ENCODE assay signal across 10 cellular contexts in the genomic region with DNA sequence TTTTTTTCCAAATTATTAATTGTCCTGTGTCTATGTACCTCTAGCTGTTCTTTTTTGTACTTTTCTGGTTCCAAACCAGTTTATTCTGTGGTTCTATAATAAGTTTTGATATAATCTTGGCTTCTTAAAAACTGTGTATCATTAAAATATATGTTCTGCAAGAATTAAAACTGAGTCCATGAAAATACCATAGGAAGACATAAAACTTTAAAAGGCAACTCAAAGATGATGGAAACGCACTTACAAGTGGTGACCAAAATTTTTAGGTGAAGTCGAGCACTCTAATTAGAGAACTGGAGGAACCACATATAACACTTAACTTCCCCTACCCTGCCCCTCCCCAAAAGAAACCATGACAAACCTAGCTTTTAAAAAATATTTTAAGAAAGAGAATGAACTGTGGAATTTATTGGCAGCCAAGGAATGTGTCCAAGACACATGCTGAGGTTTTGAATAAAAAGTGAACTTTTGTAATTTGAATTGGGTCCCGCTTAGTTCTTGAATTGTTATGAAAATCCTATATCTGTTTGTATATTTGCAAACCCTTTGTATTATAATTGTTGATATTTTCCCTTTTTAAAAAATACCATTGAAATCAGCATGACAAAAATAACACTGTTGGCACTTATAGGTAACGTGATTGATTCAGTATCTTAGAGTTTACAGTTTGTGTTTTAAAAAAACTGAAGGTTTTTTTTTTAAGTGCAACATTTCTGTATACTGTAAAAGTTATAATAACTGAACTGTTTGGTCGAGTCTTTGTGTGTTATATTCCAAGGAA. TPM values are rescaled to one million over a fixed set of nuclear protein-coding genes. Genes with fewer than 3 reads are reported as not detected.
DNase-seq lines count a peak whose midpoint lies in the region; ATAC-seq, FAIRE-seq and TF ChIP-seq lines count a peak whose summit lies in the region.
"Had no signal": no experiment of that assay in that cellular context is flagged by ENCODE, and none has a peak within 500 bp of the region (broad histone marks: within the 10 kb centered on the region; RNA-seq: fewer than 3 reads in every experiment).

No MANE protein-coding gene starts in this region.

- TF ChIP-seq POLR2A in sigmoid colon (IDR thresholded peaks at IDR 0.05), result no peak

- peaks cover 83% of the 10 kb centered on the region for H3K27me3 Mint-ChIP-seq in activated CD4-positive, alpha-beta T cell treated with anti-CD3 and anti-CD28 coated beads, Interleukin-2, amount 10 ng/mL, durations not matched to agents 7 days and 5 days
- H3K27me3 Mint-ChIP-seq in activated T-cell treated with anti-CD3 and anti-CD28 coated beads, Interleukin-2, amount 50 U/mL, for 72 hours (ENCODE audit: low read depth), result peaks cover 93% of the 10 kb centered on the region

- POLR2A ChIA-PET in activated CD4-positive, alpha-beta T cell treated with anti-CD3 and anti-CD28 coated beads, Interleukin-2, amount 10 ng/mL, durations not matched to agents 7 days and 5 days (lab: Charles Lee), result no interaction called here

- no peaks in the 10 kb centered on the region for H3K27me3 ChIP-seq in sigmoid colon

- CTCF ChIA-PET in activated CD4-positive, alpha-beta T cell treated with anti-CD3 and anti-CD28 coated beads, Interleukin-2, amount 10 ng/mL, durations not matched to agents 7 days and 5 days (lab: Charles Lee), result no interaction called here

- peak; percentile 2 for FAIRE-seq in RCC 7860 (lab: Jason Lieb, UNC)

- DNase-seq in Caki2 (ENCODE audit: low read depth) (peak; percentile 34), RCC 7860 (ENCODE audit: low spot score) (no peak), fibroblast of pulmonary artery (ENCODE audit: low read depth) (peak; percentile 31), sigmoid colon (no peak)
- DNase-seq in activated CD4-positive, alpha-beta T cell treated with anti-CD3 and anti-CD28 coated beads, Interleukin-2, amount 10 ng/mL, durations not matched to agents 7 days and 5 days, result no peak
- DNase-seq in activated CD4-positive, CD25-positive, alpha-beta regulatory T cell (lab: John Stamatoyannopoulos, UW), result no peak
- no peak for DNase-seq in activated T-cell treated with anti-CD3 and anti-CD28 coated beads, Interleukin-2, amount 50 U/mL, for 72 hours
- DNase-seq: SHP77 treated with DMSO at 0.1 percent for 48 hours had no signal

- H3K9me3 ChIP-seq in sigmoid colon, result no peaks in the 10 kb centered on the region
- H3K9me3 ChIP-seq: mucosa of descending colon had no signal

- no peak overlapping the region for H3K27ac Mint-ChIP-seq in activated CD4-positive, alpha-beta T cell treated with anti-CD3 and anti-CD28 coated beads, Interleukin-2, amount 10 ng/mL, durations not matched to agents 7 days and 5 days
- H3K27ac Mint-ChIP-seq in activated T-cell treated with anti-CD3 and anti-CD28 coated beads, Interleukin-2, amount 50 U/mL, for 72 hours, result no peak overlapping the region

- in situ Hi-C loops in Caki2 (cut with HindIII; ENCODE audit: low pct_unique_long_range_greater_than_20kb, low sequenced_read_pairs), result loop anchor here (25.0 kb wide), 1 partner anchor 899 kb away; no protein-coding TSS in a partner anchor

- no peaks in the 10 kb centered on the region for H3K4me1 Mint-ChIP-seq in activated CD4-positive, alpha-beta T cell treated with anti-CD3 and anti-CD28 coated beads, Interleukin-2, amount 10 ng/mL, durations not matched to agents 7 days and 5 days
- H3K4me1 Mint-ChIP-seq in activated T-cell treated with anti-CD3 and anti-CD28 coated beads, Interleukin-2, amount 50 U/mL, for 72 hours (ENCODE audit: low read depth), result peaks cover 18% of the 10 kb centered on the region

- H3K9me3 Mint-ChIP-seq in activated CD4-positive, alpha-beta T cell treated with anti-CD3 and anti-CD28 coated beads, Interleukin-2, amount 10 ng/mL, durations not matched to agents 7 days and 5 days, result peaks cover 3% of the 10 kb centered on the region
- H3K9me3 Mint-ChIP-seq in activated T-cell treated with anti-CD3 and anti-CD28 coated beads, Interleukin-2, amount 50 U/mL, for 72 hours, result no peaks in the 10 kb centered on the region

- intact Hi-C loops in sigmoid colon (cut with DNase I), result loop anchor here (10.0 kb wide), 1 partner anchor 1493 kb away; no protein-coding TSS in a partner anchor

- WGBS in sigmoid colon, 2 donors, result 9 to 23% methylated on average over 5 of the region's 5 CpGs

- no peak for ATAC-seq in GM18511 (IDR thresholded peaks at IDR 0.05; ENCODE audit: unreplicated experiment)
- no peak for ATAC-seq in activated T-cell treated with anti-CD3 and anti-CD28 coated beads, Interleukin-2, amount 50 U/mL, for 72 hours (replicated peaks in 1 of 2)
- ATAC-seq: mucosa of descending colon had no signal

- peaks cover 0 to 16% (median 3%) of the 10 kb centered on the region in 4 donors for H3K36me3 ChIP-seq in sigmoid colon

- peaks cover 0 to 39% (median 25%) of the 10 kb centered on the region in 4 donors for H3K4me1 ChIP-seq in sigmoid colon

- peaks cover 3% of the 10 kb centered on the region for H3K36me3 Mint-ChIP-seq in activated CD4-positive, alpha-beta T cell treated with anti-CD3 and anti-CD28 coated beads, Interleukin-2, amount 10 ng/mL, durations not matched to agents 7 days and 5 days (ENCODE audit: low read depth)
- peaks cover 0 to 6% of the 10 kb centered on the region in 2 donors for H3K36me3 Mint-ChIP-seq in activated T-cell treated with anti-CD3 and anti-CD28 coated beads, Interleukin-2, amount 50 U/mL, for 72 hours (ENCODE audit: insufficient read depth in 2 of 2)

- H3K27ac ChIP-seq in sigmoid colon, result peak overlapping the region; percentile 92 to 97 (median 94)

- H3K4me3 Mint-ChIP-seq in activated CD4-positive, alpha-beta T cell treated with anti-CD3 and anti-CD28 coated beads, Interleukin-2, amount 10 ng/mL, durations not matched to agents 7 days and 5 days, result no peak overlapping the region
- no peak overlapping the region for H3K4me3 Mint-ChIP-seq in activated T-cell treated with anti-CD3 and anti-CD28 coated beads, Interleukin-2, amount 50 U/mL, for 72 hours

- TF ChIP-seq CTCF in fibroblast of pulmonary artery (IDR thresholded peaks at IDR 0.05; ENCODE audit: low read length, missing control alignments) (no peak), sigmoid colon (IDR thresholded peaks at IDR 0.05) (no peak)

- no peak for TF ChIP-seq EP300 in sigmoid colon (IDR thresholded peaks at IDR 0.05)

- H3K4me3 ChIP-seq in fibroblast of pulmonary artery (replicated peaks; ENCODE audit: low read depth, low read length), result peak overlapping the region; percentile 68
- H3K4me3 ChIP-seq in sigmoid colon, result peak overlapping the region; percentile 75 to 89 (median 85)
- H3K4me3 ChIP-seq: mucosa of descending colon had no signal

RNA-seq across cellular contexts. Expression of a gene that starts 7.7 kb away (rescaled TPM):
- 7.0 and 16.0 TPM in 2 replicates for total RNA-seq in Caki2 (2014; rRNA removed; shearing (Covaris generic); ENCODE audit: low replicate concordance)
- total RNA-seq in sigmoid colon, result 10 to 100 TPM; 24.0 to 47.9 (median 31.0) TPM
- 10 to 100 TPM; 12.6 to 20.0 (median 12.9) TPM for polyA plus RNA-seq in sigmoid colon
- total RNA-seq in activated CD4-positive, alpha-beta T cell treated with anti-CD3 and anti-CD28 coated beads, Interleukin-2, amount 10 ng/mL, durations not matched to agents 7 days and 5 days, result not detected
- not detected for total RNA-seq in activated T-cell treated with anti-CD3 and anti-CD28 coated beads, Interleukin-2, amount 50 U/mL, for 72 hours

Comparison
In these comparisons a context has a peak if more than half of its experiments do, and no peak if none do; other contexts are left out.
1. DNase-seq: peak in Caki2 (single experiment) and fibroblast of pulmonary artery (single experiment); none in RCC 7860 (single experiment), sigmoid colon (single experiment), activated CD4-positive, alpha-beta T cell treated with anti-CD3 and anti-CD28 coated beads, Interleukin-2, amount 10 ng/mL, durations not matched to agents 7 days and 5 days (single experiment), activated CD4-positive, CD25-positive, alpha-beta regulatory T cell (0 of 4) and activated T-cell treated with anti-CD3 and anti-CD28 coated beads, Interleukin-2, amount 50 U/mL, for 72 hours (0 of 2).